16 cellular contexts compared by ENCODE assay signal in the genomic region with DNA sequence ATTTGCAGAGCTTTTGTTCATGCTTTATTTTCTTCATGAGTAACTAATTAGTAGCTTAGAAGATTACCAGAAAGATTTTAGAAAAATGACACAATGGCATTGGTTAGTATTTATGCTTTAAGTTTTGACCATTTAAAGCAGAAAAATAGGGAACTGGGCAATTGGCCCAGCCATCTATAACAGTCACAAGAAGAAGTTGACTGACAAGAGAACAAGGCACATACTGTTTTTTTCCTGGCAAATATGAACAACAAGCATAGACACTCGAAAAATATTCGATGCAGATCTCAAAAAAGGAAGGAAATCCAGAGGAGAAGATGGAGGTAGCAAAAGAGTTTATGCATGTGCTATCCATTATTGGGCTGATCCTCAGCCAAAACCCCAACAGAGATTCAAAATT.
DNase-seq lines count a peak whose midpoint lies in the region; ATAC-seq, FAIRE-seq and TF ChIP-seq lines count a peak whose summit lies in the region.
"Had no signal": no experiment of that assay in that cellular context is flagged by ENCODE, and none has a peak within 500 bp of the region (broad histone marks: within the 10 kb centered on the region; RNA-seq: fewer than 3 reads in every experiment).

No MANE protein-coding gene starts in this region.

- TF ChIP-seq RAD21 in GM12878 (IDR thresholded peaks at IDR 0.05; ENCODE audit: insufficient read depth, low read depth, low read length): no peak

- no peak for TF ChIP-seq EP300 in GM12878 (IDR thresholded peaks at IDR 0.05; ENCODE audit: borderline replicate concordance in 1 of 2, control insufficient read depth in 1 of 2, low read depth in 2 of 2, low read length in 2 of 2)

- intact Hi-C loops in GM12878 (cut with micrococcal nuclease; ENCODE audit: unreplicated experiment): no loop called here

- DNase-seq in GM12891 (ENCODE audit: insufficient read length, low spot score) (no peak), GM12878 (ENCODE audit: low read depth, low spot score) (no peak), inferior parietal cortex (ENCODE audit: extremely low spot score) (peak; percentile 9), NCI-H526 treated with DMSO at 0.1 percent for 48 hours (lab: John Stamatoyannopoulos, UW) (no peak), T-helper 2 cell (no peak), RPMI8226 (no peak), retina (no peak)
- DNase-seq: 8988T; CD8-positive, alpha-beta T cell; COR-L47; DMS 273 treated with DMSO at 0.1 percent for 48 hours; H7 had no signal

- no peak overlapping the region for H3K4me2 ChIP-seq in GM12878 (ENCODE audit: control insufficient read depth, insufficient read depth)
- H3K4me2 ChIP-seq: BLaER1 treated with 17β-estradiol and CSF1 and Interleukin-3, amounts not matched to agents 10 nM and 100 nM; GM23338 had no signal

- no peak overlapping the region for H2AFZ ChIP-seq in GM12878 (ENCODE audit: control insufficient read depth, low read depth, low read length)
- H2AFZ ChIP-seq: GM23338 had no signal

- POLR2A ChIA-PET in GM12878 (lab: Charles Lee): no interaction called here

- H4K20me1 ChIP-seq in GM12878 (ENCODE audit: control insufficient read depth, insufficient read depth): no peaks in the 10 kb centered on the region
- H4K20me1 ChIP-seq: BLaER1 treated with 17β-estradiol and CSF1 and Interleukin-3, amounts not matched to agents 10 nM and 100 nM had no signal

- TF ChIP-seq POLR2A in GM12891 (IDR thresholded peaks at IDR 0.05; ENCODE audit: low read depth, low read length) (no peak), GM12878 (IDR thresholded peaks at IDR 0.05; ENCODE audit: low read depth, low read length) (no peak)

- H3K4me1 ChIP-seq in GM12878 (ENCODE audit: control insufficient read depth, insufficient read depth, low read length): no peaks in the 10 kb centered on the region
- H3K4me1 ChIP-seq: BLaER1 treated with 17β-estradiol and CSF1 and Interleukin-3, amounts not matched to agents 10 nM and 100 nM had no signal

- H3K27me3 ChIP-seq in GM12878 (replicated peaks in 1 of 2; ENCODE audit: control insufficient read depth in 2 of 2, insufficient read depth in 2 of 2, low read length in 1 of 2): no peaks in the 10 kb centered on the region
- H3K27me3 ChIP-seq: BLaER1 treated with 17β-estradiol and CSF1 and Interleukin-3, amounts not matched to agents 10 nM and 100 nM had no signal

- no peaks in the 10 kb centered on the region for H3K79me2 ChIP-seq in GM12878 (ENCODE audit: control insufficient read depth, insufficient read depth, low read length)

- no peak overlapping the region for H3K9ac ChIP-seq in GM12878 (ENCODE audit: control insufficient read depth, insufficient read depth, low read length)
- H3K9ac ChIP-seq: BLaER1 treated with 17β-estradiol and CSF1 and Interleukin-3, amounts not matched to agents 10 nM and 100 nM had no signal

- FAIRE-seq in GM12891 (lab: Jason Lieb, UNC) (no peak), GM12878 (lab: Jason Lieb, UNC) (no peak)
- FAIRE-seq: G401.6 had no signal

- RAD21 ChIA-PET in GM12878 (lab: Charles Lee; ENCODE audit: unreplicated experiment): no interaction called here

- no peak overlapping the region for H3K4me3 ChIP-seq in GM12878
- H3K4me3 ChIP-seq: BLaER1 treated with 17β-estradiol and CSF1 and Interleukin-3, amounts not matched to agents 10 nM and 100 nM; GM23338 had no signal

- CTCF ChIA-PET in GM12878 (lab: Yijun Ruan, JAX): no interaction called here

- H3K9me3 ChIP-seq in GM12878 (replicated peaks; ENCODE audit: control insufficient read depth, insufficient read depth, low read length): no peaks in the 10 kb centered on the region
- H3K9me3 ChIP-seq: BLaER1 treated with 17β-estradiol and CSF1 and Interleukin-3, amounts not matched to agents 10 nM and 100 nM had no signal

- no TSS peak for BruUV-seq in GM12878 (replicated peaks; lab: Mats Ljungman, UMichigan)

- 0% methylated on average over 2 of the region's 2 CpGs for WGBS in GM12878 (ENCODE audit: insufficient coverage, insufficient replicate concordance, low lambda C conversion rate, missing lambda C conversion rate)

- in situ Hi-C loops in GM12878 (cut with MboI): no loop called here

- no peak overlapping the region for H3K27ac ChIP-seq in GM12878 (ENCODE audit: control insufficient read depth, insufficient read depth)
- H3K27ac ChIP-seq: BLaER1 treated with 17β-estradiol and CSF1 and Interleukin-3, amounts not matched to agents 10 nM and 100 nM; HL-60 had no signal

- no peaks in the 10 kb centered on the region for H3K36me3 ChIP-seq in GM12878 (ENCODE audit: control insufficient read depth in 2 of 2, insufficient read depth in 2 of 2, low read length in 1 of 2)
- H3K36me3 ChIP-seq: BLaER1 treated with 17β-estradiol and CSF1 and Interleukin-3, amounts not matched to agents 10 nM and 100 nM had no signal

- ATAC-seq in GM12878: no peak
- ATAC-seq: CD8-positive, alpha-beta T cell; GM23338 had no signal

- no peak for TF ChIP-seq CTCF in GM12878 (IDR thresholded peaks at IDR 0.05 in 2 of 3, conservative IDR thresholded peaks at IDR 0.05 in 1 of 3; ENCODE audit: control insufficient read depth in 2 of 3, extremely low read depth in 1 of 3, insufficient read depth in 1 of 3, low read depth in 3 of 3, low read length in 3 of 3)

- SMC1A ChIA-PET in GM12878 (lab: Charles Lee; ENCODE audit: uncharacterized antibody, unreplicated experiment): no interaction called here

TF ChIP-seq in GM12891, 5 proteins besides CTCF, POLR2A, EP300 and RAD21:
- TF ChIP-seq PAX5 (IDR thresholded peaks at IDR 0.05; ENCODE audit: insufficient read depth, low read length, severe bottlenecking): no peak
- peak; percentile 40; the same call in 1 of the 2 replicates for TF ChIP-seq SPI1 (IDR thresholded peaks at IDR 0.05; ENCODE audit: low read depth, low read length)

TF ChIP-seq in GM12878, 131 proteins besides CTCF, POLR2A, EP300 and RAD21:
- TF ChIP-seq STAT1 (conservative IDR thresholded peaks at IDR 0.05) (no peak), SIX5 (IDR thresholded peaks at IDR 0.05; ENCODE audit: low read depth, low read length, severe bottlenecking) (no peak), IKZF2 (IDR thresholded peaks at IDR 0.05) (no peak), ATF2 (IDR thresholded peaks at IDR 0.05; ENCODE audit: low read length) (no peak), NKRF (conservative IDR thresholded peaks at IDR 0.05) (no peak), SPI1 (IDR thresholded peaks at IDR 0.05; ENCODE audit: borderline replicate concordance, insufficient read depth, low read depth, low read length) (peak; percentile 59; the same call in 1 of the 2 replicates)
